ENCODE assay signal across 1 cellular context in the genomic region with DNA sequence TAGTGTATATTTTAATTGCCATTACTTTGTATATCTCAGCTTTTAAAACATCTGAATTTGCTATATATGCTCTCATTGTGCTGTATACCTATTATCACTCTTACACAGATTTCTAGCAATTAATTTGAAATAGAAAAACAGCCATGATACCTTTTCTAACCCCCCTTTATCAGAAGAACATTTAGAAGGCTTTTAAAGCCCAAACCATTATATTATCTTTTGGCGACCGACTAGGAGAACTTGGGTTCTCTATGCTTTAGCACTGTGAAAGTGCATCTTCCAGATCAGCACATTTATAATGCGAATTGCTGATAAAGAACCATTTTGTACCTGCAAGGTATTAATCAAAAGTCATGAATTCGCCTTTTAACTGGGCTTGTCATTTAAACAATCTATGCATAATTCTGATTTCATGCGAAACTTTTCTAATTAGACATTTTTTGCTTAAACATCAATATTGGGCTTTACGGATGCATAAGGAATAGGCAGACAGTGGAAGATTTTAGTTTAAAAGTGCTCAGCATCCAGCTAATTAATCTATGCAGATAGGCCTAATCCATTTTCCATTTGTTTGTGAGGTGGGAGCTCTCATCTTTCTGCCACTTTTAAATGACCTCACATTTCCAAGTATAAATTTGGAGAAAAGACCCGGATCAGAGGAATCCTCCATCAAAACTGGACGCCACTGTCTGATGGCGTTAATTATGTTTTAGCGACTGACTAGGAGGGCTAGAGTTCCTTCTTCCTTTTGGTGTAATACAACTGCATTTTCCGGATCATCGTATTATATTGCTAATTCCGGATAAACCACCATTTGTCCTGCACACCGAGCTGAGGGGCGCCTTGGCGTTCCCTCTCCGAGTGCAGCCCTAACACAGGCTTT.
A peak's percentile ranks its signal among the peaks of the same experiment; 100 is the strongest.
TF ChIP-seq lines count a peak whose summit lies in the region.

No MANE protein-coding gene starts in this region.

TF ChIP-seq in H1, 55 proteins besides CTCF, POLR2A, EP300 and RAD21 (continued from another document):
- TF ChIP-seq MAFK (IDR thresholded peaks at IDR 0.05; ENCODE audit: low read depth, low read length): 0 out of 2 replicates have a peak, but pooled peaks have one; percentile 9
